ENCODE assay signal across 5 cellular contexts in genomic region chr12:12498210-12498609, GRCh38.
"Had no signal": no experiment of that assay in that cellular context is flagged by ENCODE, and none has a peak within 500 bp of the region (broad histone marks: within the 10 kb centered on the region; RNA-seq: fewer than 3 reads in every experiment).

No MANE protein-coding gene starts in this region.

- DNase-seq: IMR-90 had no signal

- H3K27ac Mint-ChIP-seq: GM23338 had no signal

- ATAC-seq: GM23338, HCT116, K562 had no signal

- H3K4me3 Mint-ChIP-seq: GM23338 had no signal

- H3K9me3 Mint-ChIP-seq: GM23338 had no signal

- H3K9me3 ChIP-seq: HAP-1 had no signal

- H3K4me3 ChIP-seq: GM23338, HAP-1, K562 had no signal
